In the genomic region with DNA sequence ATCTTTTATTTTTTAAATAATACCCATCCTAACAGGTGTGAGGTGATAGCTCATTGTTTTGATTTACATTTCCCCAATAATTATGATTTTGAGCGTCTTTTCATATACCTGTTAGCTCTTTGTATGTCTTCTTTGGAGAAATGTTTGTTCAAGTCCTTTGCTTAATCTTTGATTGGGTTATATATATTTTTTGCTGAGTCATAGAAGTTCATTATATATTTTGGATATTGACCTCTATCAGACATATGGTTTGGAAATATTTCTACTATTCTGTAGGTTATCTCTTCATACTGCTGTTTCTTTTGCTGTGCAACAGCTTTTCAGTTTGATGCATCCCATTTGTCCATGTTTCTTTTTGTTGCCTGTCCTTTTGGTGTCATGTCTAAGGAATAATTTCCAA, we compare ENCODE assay signal across 28 cellular contexts. TPM values are rescaled to one million over a fixed set of nuclear protein-coding genes. Genes with fewer than 3 reads are reported as not detected.
DNase-seq lines count a peak whose midpoint lies in the region; ATAC-seq, FAIRE-seq and TF ChIP-seq lines count a peak whose summit lies in the region.
"Had no signal": no experiment of that assay in that cellular context is flagged by ENCODE, and none has a peak within 500 bp of the region (broad histone marks: within the 10 kb centered on the region; RNA-seq: fewer than 3 reads in every experiment).

No MANE protein-coding gene starts in this region.

- no peaks in the 10 kb centered on the region for H3F3A ChIP-seq in SK-N-SH (replicated peaks; ENCODE audit: insufficient read depth)

- no peaks in the 10 kb centered on the region for H3K27me3 Mint-ChIP-seq in astrocyte (ENCODE audit: low read depth, unreplicated experiment)

- H3K4me3 ChIP-seq in SK-N-SH (ENCODE audit: low read depth in 2 of 2, low read length in 1 of 2), result no peak overlapping the region
- no peak overlapping the region for H3K4me3 ChIP-seq in A549
- H3K4me3 ChIP-seq in astrocyte (ENCODE audit: insufficient read depth, low read depth, low read length), result no peak overlapping the region
- no peak overlapping the region for H3K4me3 ChIP-seq in K562
- H3K4me3 ChIP-seq in effector memory CD4-positive, alpha-beta T cell (ENCODE audit: insufficient read depth, low read depth, low read length, poor library complexity, severe bottlenecking), result no peak overlapping the region
- H3K4me3 ChIP-seq: BLaER1 treated with 17β-estradiol and CSF1 and Interleukin-3, amounts not matched to agents 10 nM and 100 nM had no signal

- no peak for TF ChIP-seq CTCF in SK-N-SH (IDR thresholded peaks at IDR 0.05)
- TF ChIP-seq CTCF in A549 (IDR thresholded peaks at IDR 0.05), result no peak
- TF ChIP-seq CTCF in astrocyte (IDR thresholded peaks at IDR 0.05; ENCODE audit: insufficient read depth, low read depth, low read length), result no peak
- no peak for TF ChIP-seq CTCF in K562 (IDR thresholded peaks at IDR 0.05 in 2 of 3, conservative IDR thresholded peaks at IDR 0.05 in 1 of 3; ENCODE audit: insufficient read depth in 2 of 3, low read depth in 1 of 3, low read length in 3 of 3)

- H3K27me3 ChIP-seq in SK-N-SH (ENCODE audit: insufficient read depth) (no peaks in the 10 kb centered on the region), astrocyte (ENCODE audit: insufficient read depth, low read length) (peaks cover 2% of the 10 kb centered on the region), K562 (ENCODE audit: control insufficient read depth in 2 of 2, insufficient read depth in 2 of 2, low read length in 2 of 2) (no peaks in the 10 kb centered on the region)
- H3K27me3 ChIP-seq in effector memory CD4-positive, alpha-beta T cell (replicated peaks; ENCODE audit: control insufficient read depth, insufficient read depth, low read length, poor library complexity, severe bottlenecking), result no peaks in the 10 kb centered on the region
- H3K27me3 ChIP-seq: BLaER1 treated with 17β-estradiol and CSF1 and Interleukin-3, amounts not matched to agents 10 nM and 100 nM had no signal

- intact Hi-C loops in K562 (cut with micrococcal nuclease), result no loop called here

- 50% methylated on average over 1 of the region's 1 CpG for WGBS in SK-N-SH (ENCODE audit: low lambda C conversion rate)
- WGBS in A549 (ENCODE audit: missing lambda C conversion rate), result 83% methylated on average over 1 of the region's 1 CpG
- WGBS in K562 (ENCODE audit: insufficient coverage, low coverage, missing lambda C conversion rate), result 0% methylated on average over 1 of the region's 1 CpG

- H3K79me2 ChIP-seq in SK-N-SH (ENCODE audit: insufficient read depth), result no peaks in the 10 kb centered on the region
- H3K79me2 ChIP-seq in astrocyte (ENCODE audit: insufficient read depth, low read length), result no peaks in the 10 kb centered on the region
- H3K79me2 ChIP-seq in K562 (ENCODE audit: control insufficient read depth, insufficient read depth, low read length), result no peaks in the 10 kb centered on the region

- no peaks in the 10 kb centered on the region for H3K9me1 ChIP-seq in K562 (ENCODE audit: control insufficient read depth, insufficient read depth, low read length)

- H3K36me3 Mint-ChIP-seq in astrocyte (ENCODE audit: low read depth, unreplicated experiment), result no peaks in the 10 kb centered on the region
- H3K36me3 Mint-ChIP-seq: CD8-positive, alpha-beta T cell had no signal

- H3K36me3 ChIP-seq in SK-N-SH (replicated peaks in 1 of 2; ENCODE audit: control insufficient read depth in 1 of 2, insufficient read depth in 2 of 2, low read length in 1 of 2) (no peaks in the 10 kb centered on the region), astrocyte (ENCODE audit: insufficient read depth, low read length) (no peaks in the 10 kb centered on the region), K562 (ENCODE audit: control insufficient read depth, insufficient read depth, low read length) (no peaks in the 10 kb centered on the region)
- H3K36me3 ChIP-seq in effector memory CD4-positive, alpha-beta T cell (ENCODE audit: control insufficient read depth, insufficient read depth, low read length), result no peaks in the 10 kb centered on the region
- H3K36me3 ChIP-seq: BLaER1 treated with 17β-estradiol and CSF1 and Interleukin-3, amounts not matched to agents 10 nM and 100 nM had no signal

- no peaks in the 10 kb centered on the region for H4K20me1 ChIP-seq in SK-N-SH (ENCODE audit: insufficient read depth)
- no peaks in the 10 kb centered on the region for H4K20me1 ChIP-seq in astrocyte (ENCODE audit: insufficient read depth, low read length)
- H4K20me1 ChIP-seq in K562 (replicated peaks; ENCODE audit: control insufficient read depth, insufficient read depth, low read length), result no peaks in the 10 kb centered on the region
- H4K20me1 ChIP-seq: BLaER1 treated with 17β-estradiol and CSF1 and Interleukin-3, amounts not matched to agents 10 nM and 100 nM had no signal

- no peak for TF ChIP-seq POLR2A in A549 (IDR thresholded peaks at IDR 0.05; ENCODE audit: low read length)
- no peak for TF ChIP-seq POLR2A in K562 (conservative IDR thresholded peaks at IDR 0.05)

- POLR2A ChIA-PET in SK-N-SH (lab: Yijun Ruan, JAX) (no interaction called here), A549 (lab: Yijun Ruan, JAX) (no interaction called here), K562 (lab: Yijun Ruan, JAX) (no interaction called here)

- no peaks in the 10 kb centered on the region for H3K9me3 ChIP-seq in SK-N-SH
- H3K9me3 ChIP-seq in A549, result no peaks in the 10 kb centered on the region
- H3K9me3 ChIP-seq in astrocyte (ENCODE audit: insufficient read depth, low read depth, low read length), result no peaks in the 10 kb centered on the region
- no peaks in the 10 kb centered on the region for H3K9me3 ChIP-seq in K562 (replicated peaks; ENCODE audit: control insufficient read depth, insufficient read depth, low read depth, low read length)
- H3K9me3 ChIP-seq in effector memory CD4-positive, alpha-beta T cell (ENCODE audit: control insufficient read depth, low read length), result no peaks in the 10 kb centered on the region
- H3K9me3 ChIP-seq: BLaER1 treated with 17β-estradiol and CSF1 and Interleukin-3, amounts not matched to agents 10 nM and 100 nM; Caco-2 had no signal

- H3K27ac ChIP-seq in SK-N-SH (ENCODE audit: low read depth in 2 of 2, low read length in 1 of 2) (no peak overlapping the region), A549 (no peak overlapping the region), astrocyte (ENCODE audit: low read depth, low read length) (no peak overlapping the region), K562 (ENCODE audit: extremely low read depth, low read depth, low read length) (no peak overlapping the region)
- no peak overlapping the region for H3K27ac ChIP-seq in effector memory CD4-positive, alpha-beta T cell (ENCODE audit: insufficient read depth, low read length, poor library complexity, severe bottlenecking)
- H3K27ac ChIP-seq: 22Rv1; BLaER1 treated with 17β-estradiol and CSF1 and Interleukin-3, amounts not matched to agents 10 nM and 100 nM; C4-2B had no signal

- H3K4me1 ChIP-seq in SK-N-SH (ENCODE audit: control insufficient read depth in 1 of 2, insufficient read depth in 2 of 2, low read depth in 1 of 2, low read length in 1 of 2) (no peaks in the 10 kb centered on the region), A549 (peaks cover 11% of the 10 kb centered on the region; the same call in 2 of the 3 replicates), astrocyte (ENCODE audit: insufficient read depth, low read length) (no peaks in the 10 kb centered on the region), K562 (replicated peaks in 1 of 2; ENCODE audit: control insufficient read depth in 2 of 2, insufficient read depth in 2 of 2, low read length in 2 of 2) (no peaks in the 10 kb centered on the region)
- H3K4me1 ChIP-seq in effector memory CD4-positive, alpha-beta T cell (ENCODE audit: control insufficient read depth, insufficient read depth, low read length, poor library complexity, severe bottlenecking), result no peaks in the 10 kb centered on the region
- H3K4me1 ChIP-seq: BLaER1 treated with 17β-estradiol and CSF1 and Interleukin-3, amounts not matched to agents 10 nM and 100 nM had no signal

- no peak overlapping the region for H3K27ac Mint-ChIP-seq in astrocyte (ENCODE audit: unreplicated experiment)
- H3K27ac Mint-ChIP-seq: B cell; CD4-positive, alpha-beta T cell; CD8-positive, alpha-beta T cell had no signal

- FAIRE-seq in A549 (lab: Jason Lieb, UNC), result no peak
- FAIRE-seq in astrocyte (lab: Jason Lieb, UNC), result peak; percentile 49
- no peak for FAIRE-seq in K562 (lab: Jason Lieb, UNC)
- FAIRE-seq: D721Med, G401.6, GM12892, GM18507 had no signal

- no peaks in the 10 kb centered on the region for H3K9me2 ChIP-seq in SK-N-SH

- H3K4me2 ChIP-seq in SK-N-SH (no peak overlapping the region), A549 (no peak overlapping the region), astrocyte (ENCODE audit: low read length) (no peak overlapping the region), K562 (ENCODE audit: insufficient read depth, low read length) (no peak overlapping the region)
- H3K4me2 ChIP-seq: BLaER1 treated with 17β-estradiol and CSF1 and Interleukin-3, amounts not matched to agents 10 nM and 100 nM had no signal

- H3K4me3 Mint-ChIP-seq in astrocyte (ENCODE audit: unreplicated experiment), result no peak overlapping the region
- H3K4me3 Mint-ChIP-seq: B cell; CD4-positive, alpha-beta T cell; CD8-positive, alpha-beta T cell had no signal

- BruUV-seq in K562 (replicated peaks; lab: Mats Ljungman, UMichigan), result no TSS peak

- TF ChIP-seq RAD21 in SK-N-SH (IDR thresholded peaks at IDR 0.05; ENCODE audit: low read length) (no peak), A549 (conservative IDR thresholded peaks at IDR 0.05 in 1 of 2, IDR thresholded peaks at IDR 0.05 in 1 of 2) (no peak), K562 (CRISPR knock-in tag; conservative IDR thresholded peaks at IDR 0.05 in 1 of 2, IDR thresholded peaks at IDR 0.05 in 1 of 2) (no peak)

- H3K9ac ChIP-seq in SK-N-SH (no peak overlapping the region), astrocyte (ENCODE audit: low read length) (no peak overlapping the region), K562 (ENCODE audit: insufficient read depth in 1 of 2, low read depth in 2 of 2, low read length in 2 of 2) (no peak overlapping the region)
- H3K9ac ChIP-seq: BLaER1 treated with 17β-estradiol and CSF1 and Interleukin-3, amounts not matched to agents 10 nM and 100 nM had no signal

- TF ChIP-seq EP300 in SK-N-SH (IDR thresholded peaks at IDR 0.05; ENCODE audit: borderline replicate concordance in 1 of 2, low read depth in 1 of 2, low read length in 1 of 2), result no peak
- TF ChIP-seq EP300 in A549 (IDR thresholded peaks at IDR 0.05), result no peak
- TF ChIP-seq EP300 in K562 (IDR thresholded peaks at IDR 0.05; ENCODE audit: low read length), result no peak

- no peaks in the 10 kb centered on the region for H3K4me1 Mint-ChIP-seq in astrocyte (ENCODE audit: low read depth, unreplicated experiment)

- ATAC-seq in SK-N-SH treated with all-trans-retinoic acid at 6 μM for 48 hours (no peak), A549 (no peak), K562 (no peak)
- ATAC-seq: CD8-positive, alpha-beta T cell had no signal

- H2AFZ ChIP-seq in SK-N-SH (ENCODE audit: low read depth) (no peak overlapping the region), astrocyte (ENCODE audit: low read depth, low read length) (no peak overlapping the region), K562 (ENCODE audit: low read depth, low read length) (no peak overlapping the region)

- no peaks in the 10 kb centered on the region for H3K9me3 Mint-ChIP-seq in astrocyte (ENCODE audit: unreplicated experiment)
- H3K9me3 Mint-ChIP-seq: CD4-positive, alpha-beta T cell; CD8-positive, alpha-beta T cell had no signal

- in situ Hi-C loops in K562 (cut with MboI), result no loop called here

- DNase-seq in SK-N-SH (no peak), A549 (ENCODE audit: low read depth in 1 of 2, low spot score in 1 of 2) (no peak), astrocyte (ENCODE audit: low read depth) (no peak), K562 (ENCODE audit: extremely low read depth in 1 of 4, low spot score in 3 of 4) (no peak), Kasumi-1 (lab: John Stamatoyannopoulos, UW) (no peak), AG20443 (ENCODE audit: low spot score) (no peak)
- DNase-seq in effector memory CD4-positive, alpha-beta T cell, result no peak
- DNase-seq: ACHN; AML-193; Caco-2; Calu3; CD4-positive, alpha-beta T cell; CD8-positive, alpha-beta T cell; DMS79 treated with DMSO at 0.1 percent for 48 hours; GF-D8 had no signal

- CTCF ChIA-PET in SK-N-SH (lab: Yijun Ruan, JAX), result no interaction called here
- CTCF ChIA-PET in A549 (lab: Yijun Ruan, JAX), result interaction anchor here (0.6 kb wide), 1 partner anchor 870 kb away, joined by 3 read pairs; no protein-coding TSS in a partner anchor
- CTCF ChIA-PET in K562 (lab: Yijun Ruan, JAX; ENCODE audit: low intra/inter-chr PET ratio), result no interaction called here

RNA-seq across cellular contexts. Expression of gene HYAL4, which starts 23.6 kb away (rescaled TPM):
- polyA plus RNA-seq in SK-N-SH (2012; rRNA removed), result not detected in 2 replicates
- not detected in 2 replicates for polyA plus RNA-seq in SK-N-SH (2012; cell fraction: cytosol; rRNA removed)
- polyA plus RNA-seq in SK-N-SH (2012; cell fraction: nucleus; rRNA removed), result not detected in 2 replicates
- 0.16 and 0.30 TPM in 2 replicates for polyA plus RNA-seq in A549 (2011; rRNA removed)
- polyA plus RNA-seq in A549 (2012; cell fraction: cytosol; rRNA removed), result 0.05 TPM in 1 of 2 replicates, not detected in the other
- not detected in 2 replicates for polyA plus RNA-seq in A549 (2012; cell fraction: nucleus; rRNA removed)
- polyA plus RNA-seq in A549 (2017; fragmentation: RNase III; extraction: RNeasy Plus Mini Kit Qiagen cat#74134 plus additional on column Dnase treatment), result 0.05 TPM in 1 of 3 replicates, not detected in the others
- polyA minus RNA-seq in A549 (2011; rRNA and poly(A)+ RNA removed), result not detected in 2 replicates
- not detected in 2 replicates for total RNA-seq in astrocyte
- total RNA-seq in K562 (2011; cell fraction: chromatin; rRNA removed; ENCODE audit: low replicate concordance), result not detected in 2 replicates
- total RNA-seq in K562 (2011; cell fraction: nucleolus; rRNA removed), result not detected in 2 replicates
- total RNA-seq in K562 (2011; cell fraction: nucleoplasm; rRNA removed), result not detected in 2 replicates
- total RNA-seq in K562 (2014; rRNA removed), result not detected in 2 replicates
- total RNA-seq in K562 (2014; rRNA removed; fragmentation: Illumina TruSeq; extraction: Trizol), result not detected in 2 replicates
- not detected in 2 replicates for total RNA-seq in K562 (2015; rRNA removed; fragmentation: Illumina TruSeq; extraction: Trizol)
- not detected in 2 replicates for total RNA-seq in K562 (2021)
- not detected in 2 replicates for polyA plus RNA-seq in K562 (2011; rRNA removed)
- polyA plus RNA-seq in K562 (2011; cell fraction: cytosol; rRNA removed), result not detected in 2 replicates
- not detected in 2 replicates for polyA plus RNA-seq in K562 (2011; cell fraction: nucleus; rRNA removed)
- not detected in 2 replicates for polyA plus RNA-seq in K562 (2012)
- polyA plus RNA-seq in K562 (2014; fragmentation: Illumina TruSeq; extraction: Trizol), result not detected in 2 replicates
- not detected for polyA plus RNA-seq in K562 (2014; fragmentation: Nextera tagmentation; extraction: Ambion mirVana)
- not detected in 2 replicates for polyA plus RNA-seq in K562 (2014; rRNA removed)
- polyA minus RNA-seq in K562 (2011; rRNA and poly(A)+ RNA removed), result not detected in 2 replicates
- not detected in 2 replicates for polyA minus RNA-seq in K562 (2011; cell fraction: cytosol; rRNA and poly(A)+ RNA removed)
- not detected in 2 replicates for polyA minus RNA-seq in K562 (2011; cell fraction: nucleus; rRNA and poly(A)+ RNA removed)
- total RNA-seq: A172; A673; B cell; Calu3; CD8-positive, alpha-beta T cell had no signal
- polyA plus RNA-seq: AG04450, BJ had no signal
